16 cellular contexts compared by ENCODE assay signal in the genomic region with DNA sequence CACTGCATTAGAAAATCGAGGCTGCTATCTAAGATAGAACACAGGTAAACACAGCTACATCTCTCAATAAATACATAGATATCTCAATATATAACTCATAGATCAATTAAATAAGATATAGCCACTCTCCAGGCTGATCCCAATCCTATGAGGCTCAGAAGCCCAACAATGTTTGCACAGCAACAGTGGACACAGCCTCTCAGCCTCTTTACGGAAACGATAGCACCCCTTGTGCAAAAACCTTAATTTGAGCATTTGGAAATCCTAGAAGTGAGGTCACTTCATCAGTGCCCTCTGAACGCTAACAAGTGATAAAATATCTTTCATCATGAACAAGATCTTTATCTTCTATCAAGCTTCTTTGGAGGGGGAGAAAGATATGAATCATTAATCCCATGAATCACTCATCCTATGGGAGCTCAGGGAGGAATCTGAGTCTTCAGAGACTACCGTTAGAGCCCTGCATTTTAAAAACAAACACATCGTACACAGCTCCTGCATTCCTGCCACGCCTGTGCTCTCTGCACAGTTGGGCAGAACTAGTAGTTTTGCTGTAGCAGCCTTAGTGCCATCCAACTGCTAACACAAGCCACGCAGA.
DNase-seq lines count a peak whose midpoint lies in the region; ATAC-seq and TF ChIP-seq lines count a peak whose summit lies in the region.
"Had no signal": no experiment of that assay in that cellular context is flagged by ENCODE, and none has a peak within 500 bp of the region (broad histone marks: within the 10 kb centered on the region; RNA-seq: fewer than 3 reads in every experiment).

No MANE protein-coding gene starts in this region.

- no peak overlapping the region for H3K18ac ChIP-seq in mesenchymal stem cell (ENCODE audit: low read depth in 1 of 2, low read length in 2 of 2)

- peak overlapping the region in 1 of 2 experiments; percentile 97 for H3K14ac ChIP-seq in mesenchymal stem cell (ENCODE audit: low read length in 2 of 2)

- no peak overlapping the region for H3K23ac ChIP-seq in mesenchymal stem cell (ENCODE audit: low read length in 2 of 2)

- no peak overlapping the region for H2AK5ac ChIP-seq in mesenchymal stem cell (ENCODE audit: low read length, severe bottlenecking)

- H2BK5ac ChIP-seq in mesenchymal stem cell (ENCODE audit: low read depth, low read length, poor library complexity, severe bottlenecking) = peak overlapping the region; percentile 1

- H3K9me2 ChIP-seq in PC-3 (replicated peaks; ENCODE audit: low read length) = no peaks in the 10 kb centered on the region

- H3K36me3 Mint-ChIP-seq in CD8-positive, alpha-beta memory T cell = peaks cover 10 to 28% (median 11%) of the 10 kb centered on the region in 3 donors

- H3K79me1 ChIP-seq in mesenchymal stem cell (replicated peaks; ENCODE audit: low read length, poor library complexity, severe bottlenecking) = peaks cover 25% of the 10 kb centered on the region

- H3K27ac ChIP-seq in PC-3 (ENCODE audit: low read length) (peak overlapping the region; percentile 96), mesenchymal stem cell (ENCODE audit: low read length, poor library complexity, severe bottlenecking) (peak overlapping the region; percentile 75)
- no peak overlapping the region for H3K27ac ChIP-seq in CD8-positive, alpha-beta memory T cell (ENCODE audit: low read depth, low read length)
- H3K27ac ChIP-seq: stomach had no signal

- CTCF ChIA-PET in PC-3 (lab: Charles Lee) = interaction anchor here (0.7 kb wide), 1 partner anchor 39 kb away, joined by 3 read pairs; no protein-coding TSS in a partner anchor
- CTCF ChIA-PET in CD8-positive, alpha-beta memory T cell (lab: Charles Lee) = no interaction called here

- 30% methylated on average over 6 of the region's 8 CpGs for WGBS in mesenchymal stem cell

- H3K79me2 ChIP-seq in PC-3 (ENCODE audit: low read length) = peaks cover 48% of the 10 kb centered on the region

- H2AFZ ChIP-seq in PC-3 (ENCODE audit: low read length) = no peak overlapping the region
- H2AFZ ChIP-seq in mesenchymal stem cell (ENCODE audit: low read depth, low read length) = no peak overlapping the region

- H2BK15ac ChIP-seq in mesenchymal stem cell (ENCODE audit: low read depth, poor library complexity, severe bottlenecking) = no peak overlapping the region

- no peaks in the 10 kb centered on the region for H3F3A ChIP-seq in PC-3 (ENCODE audit: low read length, unreplicated experiment)

- H3K36me3 ChIP-seq in PC-3 (ENCODE audit: low read depth, low read length) (peaks cover 20% of the 10 kb centered on the region), mesenchymal stem cell (ENCODE audit: control insufficient read depth in 1 of 2, insufficient read depth in 2 of 2, low read depth in 1 of 2, low read length in 2 of 2) (peaks cover 3 to 11% of the 10 kb centered on the region in 2 experiments)
- peaks cover 8% of the 10 kb centered on the region for H3K36me3 ChIP-seq in CD8-positive, alpha-beta memory T cell (ENCODE audit: insufficient read depth, low read length)

- H3K27ac Mint-ChIP-seq in CD8-positive, alpha-beta memory T cell = peak overlapping the region in 2 of 8 donors; percentile 47 to 70
- H3K27ac Mint-ChIP-seq: activated naive CD8-positive, alpha-beta T cell had no signal

- H3K4me1 ChIP-seq in PC-3 (ENCODE audit: insufficient read depth, low read length) = peaks cover 46% of the 10 kb centered on the region
- H3K4me1 ChIP-seq in mesenchymal stem cell (ENCODE audit: control insufficient read depth, insufficient read depth, low read depth, low read length) = peaks cover 20% of the 10 kb centered on the region
- H3K4me1 ChIP-seq in CD8-positive, alpha-beta memory T cell (ENCODE audit: insufficient read depth, low read length) = peaks cover 10% of the 10 kb centered on the region

- TF ChIP-seq CTCF in PC-3 (conservative IDR thresholded peaks at IDR 0.05; ENCODE audit: low read depth, low read length) = no peak

- H3K9ac ChIP-seq in PC-3 (ENCODE audit: low read length) (peak overlapping the region; percentile 74), mesenchymal stem cell (ENCODE audit: low read length) (no peak overlapping the region)

- peak; percentile 27 for DNase-seq in GM03348 (ENCODE audit: low spot score)
- DNase-seq in PC-3 = peak; percentile 77
- peak; percentile 34 for DNase-seq in dedifferentiated amniotic fluid mesenchymal stem cell (ENCODE audit: extremely low spot score)
- peak; percentile 47 for DNase-seq in mesenchymal stem cell
- DNase-seq in OCI-M2 (lab: John Stamatoyannopoulos, UW; ENCODE audit: unreplicated experiment) = no peak
- no peak for DNase-seq in epidermal melanocyte (ENCODE audit: insufficient read length, low spot score)
- DNase-seq in CD8-positive, alpha-beta memory T cell = no peak
- DNase-seq: activated CD8-positive, alpha-beta memory T cell treated with anti-CD3 and anti-CD28 coated beads for 24 hours; CD4-positive, alpha-beta memory T cell; H9; hippocampal formation; mesendoderm; stimulated activated CD4-positive, alpha-beta T cell treated with anti-CD3 and anti-CD28 coated beads, Interleukin-4, amount 100 ng/mL, for 1 hour; stomach had no signal

- peak overlapping the region in 1 of 2 experiments; percentile 35 for H3K4ac ChIP-seq in mesenchymal stem cell (ENCODE audit: low read depth in 1 of 2, low read length in 2 of 2)

- H3K9me3 Mint-ChIP-seq in CD8-positive, alpha-beta memory T cell = no peaks in the 10 kb centered on the region
- H3K9me3 Mint-ChIP-seq: CD4-positive, alpha-beta memory T cell; H9 had no signal

- peak overlapping the region in 1 of 2 experiments; percentile 21 for H2BK12ac ChIP-seq in mesenchymal stem cell (ENCODE audit: low read length in 2 of 2)

- no peak overlapping the region for H3K4me3 Mint-ChIP-seq in CD8-positive, alpha-beta memory T cell
- H3K4me3 Mint-ChIP-seq: activated naive CD8-positive, alpha-beta T cell; H9 had no signal

- H3K9me3 ChIP-seq in PC-3 (ENCODE audit: low read length) (no peaks in the 10 kb centered on the region), mesenchymal stem cell (ENCODE audit: control insufficient read depth, low read length) (no peaks in the 10 kb centered on the region)
- H3K9me3 ChIP-seq in CD8-positive, alpha-beta memory T cell (ENCODE audit: low read length) = no peaks in the 10 kb centered on the region
- H3K9me3 ChIP-seq: stomach had no signal

- POLR2A ChIA-PET in PC-3 (lab: Charles Lee; ENCODE audit: unreplicated experiment) = no interaction called here
- POLR2A ChIA-PET in CD8-positive, alpha-beta memory T cell (lab: Charles Lee) = no interaction called here

- H3K27me3 ChIP-seq in PC-3 (ENCODE audit: low read length) (no peaks in the 10 kb centered on the region), mesenchymal stem cell (ENCODE audit: control insufficient read depth in 1 of 2, insufficient read depth in 1 of 2, low read length in 2 of 2) (no peaks in the 10 kb centered on the region)
- H3K27me3 ChIP-seq in CD8-positive, alpha-beta memory T cell (ENCODE audit: insufficient read depth, low read length, poor library complexity, severe bottlenecking) = no peaks in the 10 kb centered on the region
- H3K27me3 ChIP-seq: stomach had no signal

- BruUV-seq in PC-3 (replicated peaks; lab: Mats Ljungman, UMichigan) = no TSS peak

- no peak overlapping the region for H4K8ac ChIP-seq in mesenchymal stem cell (ENCODE audit: low read length)

- H4K91ac ChIP-seq in mesenchymal stem cell (ENCODE audit: low read length) = no peak overlapping the region

- H3K4me2 ChIP-seq in PC-3 (ENCODE audit: low read length) (peak overlapping the region; percentile 69), mesenchymal stem cell (ENCODE audit: low read length, poor library complexity, severe bottlenecking) (peak overlapping the region; percentile 34)

- no peaks in the 10 kb centered on the region for H3K27me3 Mint-ChIP-seq in CD8-positive, alpha-beta memory T cell
- H3K27me3 Mint-ChIP-seq: activated naive CD8-positive, alpha-beta T cell; CD4-positive, alpha-beta memory T cell had no signal

- H4K20me1 ChIP-seq in PC-3 (ENCODE audit: low read length) = no peaks in the 10 kb centered on the region

- H3K4me1 Mint-ChIP-seq in CD8-positive, alpha-beta memory T cell = peaks cover 32 to 56% (median 48%) of the 10 kb centered on the region in 3 donors

- H3K4me3 ChIP-seq in PC-3 (ENCODE audit: low read length) (peak overlapping the region; percentile 27; the same call in 1 of the 2 replicates), mesenchymal stem cell (ENCODE audit: insufficient read depth in 1 of 2, low read depth in 1 of 2, low read length in 2 of 2) (no peak overlapping the region)
- no peak overlapping the region for H3K4me3 ChIP-seq in CD8-positive, alpha-beta memory T cell (ENCODE audit: low read length)
- H3K4me3 ChIP-seq: stomach had no signal

- intact Hi-C loops in PC-3 (cut with micrococcal nuclease) = loop anchor here (5.0 kb wide), 2 partner anchors 69 to 84 kb away; partner anchors contain the start of gene MED27

- peak; percentile 86 for ATAC-seq in PC-3
- ATAC-seq in HG02973 (IDR thresholded peaks at IDR 0.05; ENCODE audit: unreplicated experiment) = no peak

- no peak overlapping the region for H2BK120ac ChIP-seq in mesenchymal stem cell (ENCODE audit: low read depth, low read length)

Comparison
In these comparisons a context has a peak if more than half of its experiments do, and no peak if none do; other contexts are left out.
1. DNase-seq: peak in GM03348 (single experiment), PC-3 (single experiment), dedifferentiated amniotic fluid mesenchymal stem cell (single experiment) and mesenchymal stem cell (single experiment); none in OCI-M2 (single experiment), epidermal melanocyte (single experiment) and CD8-positive, alpha-beta memory T cell (0 of 5).